ENCODE assay signal across 12 cellular contexts in the genomic region with DNA sequence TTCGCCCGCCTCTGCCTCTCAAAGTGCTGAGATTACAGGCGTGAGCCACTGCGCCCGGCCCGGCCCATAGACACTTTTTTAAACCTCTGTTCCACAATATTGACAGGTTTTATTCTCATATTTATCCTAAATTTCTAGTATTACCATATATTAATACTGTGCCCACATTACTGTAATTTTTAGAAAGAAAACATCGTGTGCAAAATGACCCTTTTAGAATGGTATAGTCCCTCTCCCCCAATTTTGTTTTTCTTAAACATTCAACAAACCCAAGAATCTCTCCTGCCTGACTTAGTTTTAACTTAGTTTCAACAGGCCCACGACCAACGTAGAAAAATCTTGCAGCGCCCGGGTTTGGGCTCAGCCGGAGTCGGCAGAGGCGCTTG. TPM values are rescaled to one million over a fixed set of nuclear protein-coding genes. Genes with fewer than 3 reads are reported as not detected.
A peak's percentile ranks its signal among the peaks of the same experiment; 100 is the strongest.
DNase-seq lines count a peak whose midpoint lies in the region; ATAC-seq and TF ChIP-seq lines count a peak whose summit lies in the region.
"Had no signal": no experiment of that assay in that cellular context is flagged by ENCODE, and none has a peak within 500 bp of the region (broad histone marks: within the 10 kb centered on the region; RNA-seq: fewer than 3 reads in every experiment).

No MANE protein-coding gene starts in this region.

- peaks cover 4 to 20% (median 11%) of the 10 kb centered on the region in 4 donors for H3K4me1 ChIP-seq in liver (ENCODE audit: control insufficient read depth in 4 of 4, insufficient read depth in 4 of 4, low read length in 3 of 4)

- peak overlapping the region; percentile 30 to 72 for H3K9ac ChIP-seq in liver (ENCODE audit: low read depth in 1 of 2, low read length in 2 of 2)

- H3K4me3 ChIP-seq in liver (ENCODE audit: low read depth in 1 of 3, low read length in 3 of 3) = peak overlapping the region in 2 of 3 donors; percentile 33 to 85
- H3K4me3 ChIP-seq: uterus had no signal

- TF ChIP-seq CTCF in liver (IDR thresholded peaks at IDR 0.05; ENCODE audit: low read depth, low read length, missing input control) = no peak

- H3K4me1 Mint-ChIP-seq in activated T-cell treated with anti-CD3 and anti-CD28 coated beads, Interleukin-2, amount 50 U/mL, for 24 hours (ENCODE audit: low read depth) = peaks cover 13% of the 10 kb centered on the region
- peaks cover 5% of the 10 kb centered on the region for H3K4me1 Mint-ChIP-seq in activated T-helper 1 cell treated with anti-CD3 and anti-CD28 coated beads, Interleukin-12 subunit alpha, Interleukin-12 subunit beta, Interleukin-2, Interleukin-4 antibody, amounts not matched to agents 30 ng/mL and 10 ng/mL and 1 ng/mL, durations not matched to agents 14 hours and 24 hours and 36 hours (ENCODE audit: low read depth)
- peaks cover 2 to 23% of the 10 kb centered on the region in 2 donors for H3K4me1 Mint-ChIP-seq in stimulated activated naive B cell treated with anti-CD40 and anti-IgM and Interleukin-4, amounts not matched to agents 10 μg/mL and 1 μg/mL and 100 μg/mL, for 72 hours

- no peak overlapping the region for H3K27ac Mint-ChIP-seq in activated T-cell treated with anti-CD3 and anti-CD28 coated beads, Interleukin-2, amount 50 U/mL, for 24 hours
- H3K27ac Mint-ChIP-seq in activated T-helper 1 cell treated with anti-CD3 and anti-CD28 coated beads, Interleukin-12 subunit alpha, Interleukin-12 subunit beta, Interleukin-2, Interleukin-4 antibody, amounts not matched to agents 30 ng/mL and 10 ng/mL and 1 ng/mL, durations not matched to agents 14 hours and 24 hours and 36 hours = no peak overlapping the region
- H3K27ac Mint-ChIP-seq in stimulated activated naive B cell treated with anti-CD40 and anti-IgM and Interleukin-4, amounts not matched to agents 10 μg/mL and 1 μg/mL and 100 μg/mL, for 72 hours = peak overlapping the region; percentile 38

- no peak for TF ChIP-seq RAD21 in liver (IDR thresholded peaks at IDR 0.05)

- no peaks in the 10 kb centered on the region for H3K9me3 ChIP-seq in liver (ENCODE audit: control insufficient read depth in 4 of 4, low read length in 3 of 4)
- H3K9me3 ChIP-seq: uterus had no signal

- peaks cover 0 to 3% (median 1%) of the 10 kb centered on the region in 4 donors for H3K27me3 ChIP-seq in liver (ENCODE audit: control insufficient read depth in 4 of 4, insufficient read depth in 4 of 4, low read length in 3 of 4)

- intact Hi-C loops in activated T-helper 1 cell treated with anti-CD3 and anti-CD28 coated beads, Interleukin-12 subunit alpha, Interleukin-12 subunit beta, Interleukin-2, Interleukin-4 antibody, amounts not matched to agents 30 ng/mL and 10 ng/mL and 1 ng/mL, durations not matched to agents 14 hours and 24 hours and 36 hours (cut with micrococcal nuclease) = no loop called here

- no peak for DNase-seq in activated T-cell treated with anti-CD3 and anti-CD28 coated beads, Interleukin-2, amount 50 U/mL, for 24 hours
- DNase-seq in activated T-cell treated with anti-CD3 and anti-CD28 coated beads, Interleukin-2, amount 50 U/mL, for 48 hours = no peak
- no peak for DNase-seq in activated T-helper 1 cell treated with anti-CD3 and anti-CD28 coated beads, Interleukin-12 subunit alpha, Interleukin-12 subunit beta, Interleukin-2, Interleukin-4 antibody, amounts not matched to agents 30 ng/mL and 10 ng/mL and 1 ng/mL, durations not matched to agents 14 hours and 24 hours and 36 hours (ENCODE audit: low spot score)
- DNase-seq in stimulated activated naive B cell treated with anti-CD40 and anti-IgM and Interleukin-4, amounts not matched to agents 10 μg/mL and 1 μg/mL and 100 μg/mL, for 72 hours = no peak
- DNase-seq in NOMO-1 treated with dmso at 0.1 percent for 144 hours (lab: John Stamatoyannopoulos, UW; ENCODE audit: unreplicated experiment) = no peak
- DNase-seq: cortex of kidney, hippocampal formation, uterus had no signal

- WGBS in liver = 17% methylated on average over 14 of the region's 14 CpGs

- peak overlapping the region; percentile 92 to 96 for H3K27ac ChIP-seq in liver (ENCODE audit: low read depth in 1 of 2, low read length in 2 of 2)
- H3K27ac ChIP-seq: uterus had no signal

- H3K4me3 Mint-ChIP-seq in activated T-cell treated with anti-CD3 and anti-CD28 coated beads, Interleukin-2, amount 50 U/mL, for 24 hours = peak overlapping the region; percentile 55
- H3K4me3 Mint-ChIP-seq in activated T-helper 1 cell treated with anti-CD3 and anti-CD28 coated beads, Interleukin-12 subunit alpha, Interleukin-12 subunit beta, Interleukin-2, Interleukin-4 antibody, amounts not matched to agents 30 ng/mL and 10 ng/mL and 1 ng/mL, durations not matched to agents 14 hours and 24 hours and 36 hours = peak overlapping the region; percentile 47
- peak overlapping the region; percentile 53 to 75 for H3K4me3 Mint-ChIP-seq in stimulated activated naive B cell treated with anti-CD40 and anti-IgM and Interleukin-4, amounts not matched to agents 10 μg/mL and 1 μg/mL and 100 μg/mL, for 72 hours

- H3K36me3 ChIP-seq in liver (ENCODE audit: control insufficient read depth in 4 of 4, insufficient read depth in 3 of 4, low read depth in 1 of 4, low read length in 3 of 4) = no peaks in the 10 kb centered on the region
- H3K36me3 ChIP-seq: uterus had no signal

- H3K36me3 Mint-ChIP-seq in activated T-cell treated with anti-CD3 and anti-CD28 coated beads, Interleukin-2, amount 50 U/mL, for 24 hours (ENCODE audit: low read depth) = no peaks in the 10 kb centered on the region
- H3K36me3 Mint-ChIP-seq in activated T-helper 1 cell treated with anti-CD3 and anti-CD28 coated beads, Interleukin-12 subunit alpha, Interleukin-12 subunit beta, Interleukin-2, Interleukin-4 antibody, amounts not matched to agents 30 ng/mL and 10 ng/mL and 1 ng/mL, durations not matched to agents 14 hours and 24 hours and 36 hours (ENCODE audit: low read depth) = no peaks in the 10 kb centered on the region
- no peaks in the 10 kb centered on the region for H3K36me3 Mint-ChIP-seq in stimulated activated naive B cell treated with anti-CD40 and anti-IgM and Interleukin-4, amounts not matched to agents 10 μg/mL and 1 μg/mL and 100 μg/mL, for 72 hours

- peaks cover 87% of the 10 kb centered on the region for H3K27me3 Mint-ChIP-seq in activated T-cell treated with anti-CD3 and anti-CD28 coated beads, Interleukin-2, amount 50 U/mL, for 24 hours
- peaks cover 85% of the 10 kb centered on the region for H3K27me3 Mint-ChIP-seq in activated T-helper 1 cell treated with anti-CD3 and anti-CD28 coated beads, Interleukin-12 subunit alpha, Interleukin-12 subunit beta, Interleukin-2, Interleukin-4 antibody, amounts not matched to agents 30 ng/mL and 10 ng/mL and 1 ng/mL, durations not matched to agents 14 hours and 24 hours and 36 hours (ENCODE audit: insufficient read depth)
- H3K27me3 Mint-ChIP-seq in stimulated activated naive B cell treated with anti-CD40 and anti-IgM and Interleukin-4, amounts not matched to agents 10 μg/mL and 1 μg/mL and 100 μg/mL, for 72 hours = peaks cover 42 to 73% of the 10 kb centered on the region in 2 donors

- H3K9me3 Mint-ChIP-seq in activated T-cell treated with anti-CD3 and anti-CD28 coated beads, Interleukin-2, amount 50 U/mL, for 24 hours = no peaks in the 10 kb centered on the region
- H3K9me3 Mint-ChIP-seq in activated T-helper 1 cell treated with anti-CD3 and anti-CD28 coated beads, Interleukin-12 subunit alpha, Interleukin-12 subunit beta, Interleukin-2, Interleukin-4 antibody, amounts not matched to agents 30 ng/mL and 10 ng/mL and 1 ng/mL, durations not matched to agents 14 hours and 24 hours and 36 hours = no peaks in the 10 kb centered on the region
- H3K9me3 Mint-ChIP-seq in stimulated activated naive B cell treated with anti-CD40 and anti-IgM and Interleukin-4, amounts not matched to agents 10 μg/mL and 1 μg/mL and 100 μg/mL, for 72 hours = no peaks in the 10 kb centered on the region

- no peak for ATAC-seq in stimulated activated naive B cell treated with anti-CD40 and anti-IgM and Interleukin-4, amounts not matched to agents 10 μg/mL and 1 μg/mL and 100 μg/mL, for 72 hours (replicated peaks)
- ATAC-seq in GM21723 (IDR thresholded peaks at IDR 0.05; ENCODE audit: unreplicated experiment) (no peak), HG02840 (IDR thresholded peaks at IDR 0.05; ENCODE audit: low FRiP score, unreplicated experiment) (no peak)

RNA-seq across cellular contexts. Expression of a gene that starts 9.1 kb away (rescaled TPM):
- total RNA-seq in activated T-helper 1 cell treated with anti-CD3 and anti-CD28 coated beads, Interleukin-12 subunit alpha, Interleukin-12 subunit beta, Interleukin-2, Interleukin-4 antibody, amounts not matched to agents 30 ng/mL and 10 ng/mL and 1 ng/mL, durations not matched to agents 14 hours and 24 hours and 36 hours = not detected in 2 replicates
- not detected for total RNA-seq in liver
- polyA plus RNA-seq in liver = not detected

RNA-seq across cellular contexts. Expression of a gene that starts 28.5 kb away (rescaled TPM):
- not detected in 2 replicates for total RNA-seq in activated T-helper 1 cell treated with anti-CD3 and anti-CD28 coated beads, Interleukin-12 subunit alpha, Interleukin-12 subunit beta, Interleukin-2, Interleukin-4 antibody, amounts not matched to agents 30 ng/mL and 10 ng/mL and 1 ng/mL, durations not matched to agents 14 hours and 24 hours and 36 hours
- not detected for total RNA-seq in liver
- not detected for polyA plus RNA-seq in liver
- total RNA-seq: SK-MEL-5, uterus had no signal

RNA-seq across cellular contexts. Expression of a gene that starts 40.2 kb away (rescaled TPM):
- total RNA-seq in activated T-helper 1 cell treated with anti-CD3 and anti-CD28 coated beads, Interleukin-12 subunit alpha, Interleukin-12 subunit beta, Interleukin-2, Interleukin-4 antibody, amounts not matched to agents 30 ng/mL and 10 ng/mL and 1 ng/mL, durations not matched to agents 14 hours and 24 hours and 36 hours = not detected in 2 replicates
- under 1 TPM in 1 of 2 donors, not detected in 1; 0.08 TPM for total RNA-seq in liver
- under 1 TPM; 0.10 to 0.16 TPM for polyA plus RNA-seq in liver
- total RNA-seq: SK-MEL-5, uterus had no signal
